In genomic region chr19:47848871-47849473, GRCh38 we compare ENCODE assay signal across 8 cellular contexts. TPM values are rescaled to one million over a fixed set of nuclear protein-coding genes. Genes with fewer than 3 reads are reported as not detected.
DNase-seq lines count a peak whose midpoint lies in the region; ATAC-seq, FAIRE-seq and TF ChIP-seq lines count a peak whose summit lies in the region.

No MANE protein-coding gene starts in this region.

- peaks cover 58% of the 10 kb centered on the region for H3K27me3 Mint-ChIP-seq in stimulated activated naive CD8-positive, alpha-beta T cell treated with anti-CD3 and anti-CD28 coated beads, Interleukin-15, amount 100 ng/mL, for 72 hours

- peak overlapping the region; percentile 33 to 64 for H3K4me3 Mint-ChIP-seq in stimulated activated naive CD8-positive, alpha-beta T cell treated with anti-CD3 and anti-CD28 coated beads, Interleukin-15, amount 100 ng/mL, for 72 hours

- FAIRE-seq in GM12891 (lab: Jason Lieb, UNC) = no peak

- no peak for ATAC-seq in stimulated activated naive CD8-positive, alpha-beta T cell treated with anti-CD3 and anti-CD28 coated beads, Interleukin-15, amount 100 ng/mL, for 72 hours
- no peak for ATAC-seq in GM19328 (IDR thresholded peaks at IDR 0.05; ENCODE audit: unreplicated experiment)

- peak; percentile 38 for TF ChIP-seq CTCF in foreskin fibroblast (IDR thresholded peaks at IDR 0.05; ENCODE audit: low read depth, low read length)

- no peak overlapping the region for H3K4me3 ChIP-seq in foreskin fibroblast (ENCODE audit: low read depth in 1 of 2, low read length in 2 of 2)

- TF ChIP-seq POLR2A in GM12891 (IDR thresholded peaks at IDR 0.05; ENCODE audit: low read depth, low read length) = no peak

- peak; percentile 17 for DNase-seq in activated gamma-delta T cell treated with Interleukin-2 at 50 U/mL for 16 hours
- DNase-seq in activated gamma-delta T cell (lab: John Stamatoyannopoulos, UW) = no peak
- peak; percentile 14 to 16 for DNase-seq in activated CD4-positive, alpha-beta T cell treated with anti-CD3 and anti-CD28 coated beads, Interleukin-2, amount 50 U/mL, for 4 hours
- DNase-seq in foreskin fibroblast = peak in 1 of 2 donors; percentile 18
- peak; percentile 29 to 32 for DNase-seq in stimulated activated naive CD8-positive, alpha-beta T cell treated with anti-CD3 and anti-CD28 coated beads, Interleukin-15, amount 100 ng/mL, for 72 hours
- no peak for DNase-seq in cerebellum (ENCODE audit: low spot score)
- DNase-seq in GM12891 (ENCODE audit: insufficient read length, low spot score) = no peak

- H3K27ac Mint-ChIP-seq in stimulated activated naive CD8-positive, alpha-beta T cell treated with anti-CD3 and anti-CD28 coated beads, Interleukin-15, amount 100 ng/mL, for 72 hours = no peak overlapping the region

- no peaks in the 10 kb centered on the region for H3K9me3 Mint-ChIP-seq in stimulated activated naive CD8-positive, alpha-beta T cell treated with anti-CD3 and anti-CD28 coated beads, Interleukin-15, amount 100 ng/mL, for 72 hours

- peaks cover 15% of the 10 kb centered on the region for H3K4me1 Mint-ChIP-seq in stimulated activated naive CD8-positive, alpha-beta T cell treated with anti-CD3 and anti-CD28 coated beads, Interleukin-15, amount 100 ng/mL, for 72 hours

TF ChIP-seq in GM12891, 5 proteins besides CTCF, POLR2A, EP300 and RAD21:
- no peak for TF ChIP-seq POLR2AphosphoS5 (IDR thresholded peaks at IDR 0.05; ENCODE audit: low read depth, low read length)
- TF ChIP-seq PAX5 (IDR thresholded peaks at IDR 0.05; ENCODE audit: insufficient read depth, low read length, severe bottlenecking) = no peak
- TF ChIP-seq SPI1 (IDR thresholded peaks at IDR 0.05; ENCODE audit: low read depth, low read length) = no peak
- TF ChIP-seq POU2F2 (IDR thresholded peaks at IDR 0.05; ENCODE audit: low read depth, low read length) = no peak
- TF ChIP-seq TAF1 (IDR thresholded peaks at IDR 0.05; ENCODE audit: low read depth, low read length) = no peak

RNA-seq across cellular contexts. Expression of gene TPRX2, which starts 10.1 kb away (rescaled TPM):
- not detected for total RNA-seq in cerebellum
- polyA plus RNA-seq in GM12891 (2012; ENCODE audit: low read depth, missing spikeins) = not detected

RNA-seq across cellular contexts. Expression of gene CRX, which starts 27.2 kb away (rescaled TPM):
- total RNA-seq in cerebellum = not detected
- polyA plus RNA-seq in GM12891 (2012; ENCODE audit: low read depth, missing spikeins) = not detected

RNA-seq across cellular contexts. Expression of gene SULT2A1, which starts 37.1 kb away (rescaled TPM):
- not detected for total RNA-seq in cerebellum
- not detected for polyA plus RNA-seq in GM12891 (2012; ENCODE audit: low read depth, missing spikeins)

RNA-seq across cellular contexts. Expression of gene TPRX1, which starts 44.6 kb away (rescaled TPM):
- total RNA-seq in cerebellum = not detected
- polyA plus RNA-seq in GM12891 (2012; ENCODE audit: low read depth, missing spikeins) = not detected

Comparison
In these comparisons a context has a peak if more than half of its experiments do, and no peak if none do; other contexts are left out.
1. DNase-seq: peak in activated gamma-delta T cell treated with Interleukin-2 at 50 U/mL for 16 hours (single experiment), activated CD4-positive, alpha-beta T cell treated with anti-CD3 and anti-CD28 coated beads, Interleukin-2, amount 50 U/mL, for 4 hours (2 of 2) and stimulated activated naive CD8-positive, alpha-beta T cell treated with anti-CD3 and anti-CD28 coated beads, Interleukin-15, amount 100 ng/mL, for 72 hours (2 of 2); none in activated gamma-delta T cell (single experiment), cerebellum (single experiment) and GM12891 (single experiment).